Comparison of ENCODE assay signal across 8 cellular contexts in genomic region chrX:40096395-40097091, GRCh38. TPM values are rescaled to one million over a fixed set of nuclear protein-coding genes. Genes with fewer than 3 reads are reported as not detected.
DNase-seq lines count a peak whose midpoint lies in the region; ATAC-seq and TF ChIP-seq lines count a peak whose summit lies in the region.

No MANE protein-coding gene starts in this region.

- H3K4me1 ChIP-seq in HCT116 (ENCODE audit: control insufficient read depth in 1 of 2, insufficient read depth in 2 of 2, low read length in 2 of 2) (peaks cover 30 to 57% of the 10 kb centered on the region in 2 experiments), lung (ENCODE audit: control insufficient read depth in 2 of 2, insufficient read depth in 2 of 2, low read length in 2 of 2) (peaks cover 0 to 5% of the 10 kb centered on the region in 2 donors)

- H3K27ac Mint-ChIP-seq in WTC11 = no peak overlapping the region

- TF ChIP-seq POLR2A in HCT116 (IDR thresholded peaks at IDR 0.05; ENCODE audit: borderline replicate concordance, extremely low read depth, insufficient read depth, insufficient read length) = no peak

- POLR2A ChIA-PET in AG04450 (lab: Yijun Ruan, JAX) (interaction anchor here (0.5 to 0.9 kb wide), 2 partner anchors 76 to 301 kb away, joined by 3 to 5 read pairs; no protein-coding TSS in a partner anchor), HCT116 (lab: Charles Lee) (interaction anchor here (1.1 to 3.3 kb wide), 2 partner anchors 9 to 72 kb away, joined by 3 to 19 read pairs; no protein-coding TSS in a partner anchor), WTC11 (lab: Charles Lee) (interaction anchor here (0.6 to 1.4 kb wide), 3 partner anchors 12 to 89 kb away, joined by 3 to 6 read pairs (median 3); no protein-coding TSS in a partner anchor)

- peak overlapping the region; percentile 47 for H3K27ac ChIP-seq in AG04450 (ENCODE audit: low read depth, low read length)
- peak overlapping the region; percentile 66 for H3K27ac ChIP-seq in HCT116 (ENCODE audit: low read depth, low read length)
- H3K27ac ChIP-seq in lung (ENCODE audit: low read depth in 1 of 2, low read length in 1 of 2) = peak overlapping the region; percentile 85 to 94

- intact Hi-C loops in HCT116 (cut with micrococcal nuclease) = loop anchor here (10.0 kb wide), 1 partner anchor 282 kb away; no protein-coding TSS in a partner anchor

- BruUV-seq in HCT116 (replicated peaks; lab: Mats Ljungman, UMichigan) = TSS peak; percentile 24

- no peak for DNase-seq in AG04450 (ENCODE audit: low read depth, low spot score)
- DNase-seq in HCT116 (ENCODE audit: low read depth, low spot score) = no peak
- DNase-seq in WTC11 (ENCODE audit: low spot score) = no peak
- DNase-seq in choroid plexus epithelial cell (ENCODE audit: low read depth) = peak; percentile 58
- no peak for DNase-seq in lung (ENCODE audit: low spot score)
- DNase-seq in stimulated activated naive CD4-positive, alpha-beta T cell (lab: John Stamatoyannopoulos, UW) = peak; percentile 55 to 75 (median 60)
- no peak for DNase-seq in DMS153 treated with DMSO at 0.1 percent for 48 hours (lab: John Stamatoyannopoulos, UW; ENCODE audit: unreplicated experiment)

- H3K27me3 Mint-ChIP-seq in WTC11 (ENCODE audit: low read depth) = peaks cover 17% of the 10 kb centered on the region

- TF ChIP-seq RAD21 in HCT116 (IDR thresholded peaks at IDR 0.05; ENCODE audit: low read depth) = no peak

- RAD21 ChIA-PET in HCT116 (lab: Charles Lee; ENCODE audit: low non-redundant PET in 1 of 2, low total read pairs in 2 of 2, uncharacterized antibody in 2 of 2, unreplicated experiment in 2 of 2) = no interaction called here

- H3K9me3 ChIP-seq in AG04450 (ENCODE audit: control insufficient read depth, insufficient read depth, low read length) = no peaks in the 10 kb centered on the region
- H3K9me3 ChIP-seq in HCT116 (ENCODE audit: control insufficient read depth in 1 of 2, insufficient read depth in 1 of 2, low read depth in 1 of 2, low read length in 2 of 2) = no peaks in the 10 kb centered on the region
- peaks cover 0 to 8% of the 10 kb centered on the region in 2 donors for H3K9me3 ChIP-seq in lung (ENCODE audit: control insufficient read depth in 2 of 2, insufficient read depth in 1 of 2, low read length in 1 of 2)

- peak overlapping the region; percentile 90 for H3K4me3 Mint-ChIP-seq in WTC11

- no peaks in the 10 kb centered on the region for H3K9me2 ChIP-seq in HCT116 (ENCODE audit: insufficient read depth)

- no peaks in the 10 kb centered on the region for H3K9me3 Mint-ChIP-seq in WTC11

- TF ChIP-seq CTCF in AG04450 (IDR thresholded peaks at IDR 0.05; ENCODE audit: low read depth, low read length) = no peak
- TF ChIP-seq CTCF in HCT116 (IDR thresholded peaks at IDR 0.05 in 2 of 3, conservative IDR thresholded peaks at IDR 0.05 in 1 of 3; ENCODE audit: borderline replicate concordance in 1 of 3, insufficient read depth in 1 of 3, low read depth in 2 of 3, low read length in 2 of 3) = no peak
- no peak for TF ChIP-seq CTCF in WTC11 (IDR thresholded peaks at IDR 0.05)
- no peak for TF ChIP-seq CTCF in choroid plexus epithelial cell (conservative IDR thresholded peaks at IDR 0.05; ENCODE audit: low read depth, low read length)
- no peak for TF ChIP-seq CTCF in lung (IDR thresholded peaks at IDR 0.05; ENCODE audit: control extremely low read depth, extremely low read depth)

- H3K79me2 ChIP-seq in HCT116 (ENCODE audit: insufficient read depth, low read length) = peaks cover 83% of the 10 kb centered on the region

- H3K27me3 ChIP-seq in AG04450 (ENCODE audit: control insufficient read depth, insufficient read depth, low read length) (no peaks in the 10 kb centered on the region), HCT116 (ENCODE audit: insufficient read depth, low read length) (no peaks in the 10 kb centered on the region), lung (ENCODE audit: control insufficient read depth, insufficient read depth) (no peaks in the 10 kb centered on the region)

- H3K36me3 ChIP-seq in HCT116 (ENCODE audit: control insufficient read depth in 1 of 2, insufficient read depth in 2 of 2, low read length in 2 of 2) (no peaks in the 10 kb centered on the region), lung (ENCODE audit: control insufficient read depth in 2 of 2, insufficient read depth in 2 of 2, low read length in 2 of 2) (no peaks in the 10 kb centered on the region)

- H3K4me1 Mint-ChIP-seq in WTC11 = peaks cover 25% of the 10 kb centered on the region

- ATAC-seq in HCT116 = no peak
- no peak for ATAC-seq in WTC11
- ATAC-seq in lung (ENCODE audit: insufficient read depth, low FRiP score) = no peak
- ATAC-seq in HG02610 (IDR thresholded peaks at IDR 0.05; ENCODE audit: unreplicated experiment) = no peak

- peaks cover 8% of the 10 kb centered on the region; the same call in 1 of the 2 replicates for H3K36me3 Mint-ChIP-seq in WTC11

- peaks cover 18% of the 10 kb centered on the region; the same call in 1 of the 2 replicates for H4K20me1 ChIP-seq in HCT116 (ENCODE audit: insufficient read depth)

- H3K4me2 ChIP-seq in HCT116 (ENCODE audit: low read length) = peak overlapping the region; percentile 85

- H3K9ac ChIP-seq in HCT116 (ENCODE audit: low read length) = peak overlapping the region; percentile 77

- WGBS in lung, 2 donors = 1 to 7% methylated on average over 31 to 66 of the region's 66 CpGs

- peak overlapping the region; percentile 62 for H3K4me3 ChIP-seq in AG04450 (ENCODE audit: low read depth, low read length)
- peak overlapping the region; percentile 54 to 61 for H3K4me3 ChIP-seq in HCT116 (replicated peaks in 1 of 2; ENCODE audit: low read depth in 1 of 2, low read length in 2 of 2)
- H3K4me3 ChIP-seq in choroid plexus epithelial cell (ENCODE audit: low read depth, low read length) = peak overlapping the region; percentile 65
- peak overlapping the region; percentile 58 for H3K4me3 ChIP-seq in lung

- CTCF ChIA-PET in AG04450 (lab: Charles Lee) (interaction anchor here (0.7 to 1.1 kb wide), 2 partner anchors 8 to 10 kb away, joined by 3 to 5 read pairs; no protein-coding TSS in a partner anchor), HCT116 (lab: Charles Lee) (no interaction called here), WTC11 (lab: Charles Lee) (interaction anchor here (0.7 to 2.2 kb wide), 2 partner anchors 50 to 90 kb away, joined by 3 to 7 read pairs; no protein-coding TSS in a partner anchor)

- H2AFZ ChIP-seq in HCT116 (ENCODE audit: low read depth, low read length, poor library complexity, severe bottlenecking) = no peak overlapping the region

TF ChIP-seq in HCT116, 20 proteins besides CTCF, POLR2A, EP300 and RAD21 (continues in another document):
- no peak for TF ChIP-seq REST (IDR thresholded peaks at IDR 0.05; ENCODE audit: low read depth)
- TF ChIP-seq EZH2phosphoT487 (IDR thresholded peaks at IDR 0.05; ENCODE audit: borderline replicate concordance) = no peak

TF ChIP-seq in WTC11, 78 proteins besides CTCF, POLR2A, EP300 and RAD21 (continues in another document):
- TF ChIP-seq ZNF263 (CRISPR knock-in tag; IDR thresholded peaks at IDR 0.05; ENCODE audit: low read depth) (no peak), JAZF1 (CRISPR knock-in tag; IDR thresholded peaks at IDR 0.05) (no peak), ZNF396 (CRISPR knock-in tag; IDR thresholded peaks at IDR 0.05; ENCODE audit: borderline replicate concordance) (no peak), RELA (CRISPR knock-in tag; IDR thresholded peaks at IDR 0.05; ENCODE audit: borderline replicate concordance) (no peak), OVOL2 (CRISPR knock-in tag; IDR thresholded peaks at IDR 0.05; ENCODE audit: borderline replicate concordance) (no peak), E2F4 (CRISPR knock-in tag; IDR thresholded peaks at IDR 0.05; ENCODE audit: borderline replicate concordance, low read depth) (no peak), ZNF532 (CRISPR knock-in tag; IDR thresholded peaks at IDR 0.05; ENCODE audit: borderline replicate concordance) (no peak)

RNA-seq across cellular contexts. Expression of gene BCOR, which starts 1.2 kb away (rescaled TPM):
- polyA plus RNA-seq in AG04450 (2011; rRNA removed) (5.4 and 8.6 TPM in 2 replicates), lung (10 to 100 TPM; 10.8 to 13.1 TPM)
- polyA minus RNA-seq in AG04450 (2011; rRNA and poly(A)+ RNA removed) = 13.0 and 16.9 TPM in 2 replicates
- total RNA-seq in HCT116 (2021; ENCODE audit: unreplicated experiment) (35.1 TPM), WTC11 (2021) (41.1 to 44.5 TPM (median 43.1 TPM) in 3 replicates), lung (10 to 100 TPM; 18.8 to 67.2 TPM)
- polyA plus RNA-seq in HCT116 (2012) = 12.3 and 14.5 TPM in 2 replicates

Comparison
In these comparisons a context has a peak if more than half of its experiments do, and no peak if none do; other contexts are left out.
1. DNase-seq: peak in choroid plexus epithelial cell (single experiment) and stimulated activated naive CD4-positive, alpha-beta T cell (6 of 6); none in AG04450 (single experiment), HCT116 (single experiment), WTC11 (single experiment), lung (single experiment) and DMS153 treated with DMSO at 0.1 percent for 48 hours (single experiment).
2. Peak in every context shown above with its lines, with median percentiles within 50 percentile points of each other: H3K27ac ChIP-seq and H3K4me3 ChIP-seq.